Comparison of ENCODE assay signal across 1 cellular context in the genomic region with DNA sequence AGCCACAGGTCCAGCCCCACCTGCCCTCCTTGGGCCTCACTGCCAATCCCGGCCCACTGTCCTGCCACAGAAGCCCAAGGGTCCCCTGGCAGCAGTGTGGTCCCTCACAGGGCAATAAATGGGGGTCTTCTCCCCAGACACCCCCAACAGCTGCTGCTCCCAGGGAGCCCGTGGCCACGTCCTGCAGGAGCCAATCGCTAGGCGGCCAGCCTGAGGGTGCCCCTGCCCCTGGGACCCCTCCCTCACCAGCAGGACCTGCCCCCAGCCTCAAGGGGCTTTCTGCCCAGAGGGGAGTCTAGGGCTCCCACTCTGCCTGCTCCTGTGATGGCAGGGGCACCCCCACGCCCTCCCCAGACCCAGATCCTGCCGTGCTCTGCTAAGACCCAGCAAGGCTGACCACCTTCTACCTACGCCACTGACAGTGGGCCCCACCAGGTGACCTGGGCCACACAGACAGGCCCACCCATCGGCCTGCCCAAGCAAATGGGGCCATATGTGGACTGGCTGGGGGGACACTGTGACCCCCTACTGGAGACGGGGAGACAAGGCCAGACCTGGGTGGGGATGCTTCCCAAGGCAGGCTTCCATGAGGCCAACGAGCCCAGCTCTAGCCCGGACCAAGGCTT.
TF ChIP-seq lines count a peak whose summit lies in the region.

No MANE protein-coding gene starts in this region.

TF ChIP-seq in IMR-90, 13 proteins besides CTCF, POLR2A, EP300 and RAD21:
- no peak for TF ChIP-seq FOS (IDR thresholded peaks at IDR 0.05; ENCODE audit: low read depth, low read length)
- no peak for TF ChIP-seq MAFK (IDR thresholded peaks at IDR 0.05; ENCODE audit: low read depth, low read length)
- no peak for TF ChIP-seq MAZ (IDR thresholded peaks at IDR 0.05; ENCODE audit: borderline replicate concordance, low read depth, low read length)
- TF ChIP-seq BHLHE40 (IDR thresholded peaks at IDR 0.05; ENCODE audit: low read depth, low read length) = no peak
- no peak for TF ChIP-seq RCOR1 (IDR thresholded peaks at IDR 0.05; ENCODE audit: insufficient replicate concordance, low read length)
- TF ChIP-seq, protein P1, sequence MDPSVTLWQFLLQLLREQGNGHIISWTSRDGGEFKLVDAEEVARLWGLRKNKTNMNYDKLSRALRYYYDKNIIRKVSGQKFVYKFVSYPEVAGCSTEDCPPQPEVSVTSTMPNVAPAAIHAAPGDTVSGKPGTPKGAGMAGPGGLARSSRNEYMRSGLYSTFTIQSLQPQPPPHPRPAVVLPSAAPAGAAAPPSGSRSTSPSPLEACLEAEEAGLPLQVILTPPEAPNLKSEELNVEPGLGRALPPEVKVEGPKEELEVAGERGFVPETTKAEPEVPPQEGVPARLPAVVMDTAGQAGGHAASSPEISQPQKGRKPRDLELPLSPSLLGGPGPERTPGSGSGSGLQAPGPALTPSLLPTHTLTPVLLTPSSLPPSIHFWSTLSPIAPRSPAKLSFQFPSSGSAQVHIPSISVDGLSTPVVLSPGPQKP (IDR thresholded peaks at IDR 0.05; ENCODE audit: borderline replicate concordance, low read depth, low read length) = no peak
- TF ChIP-seq, protein P2, sequence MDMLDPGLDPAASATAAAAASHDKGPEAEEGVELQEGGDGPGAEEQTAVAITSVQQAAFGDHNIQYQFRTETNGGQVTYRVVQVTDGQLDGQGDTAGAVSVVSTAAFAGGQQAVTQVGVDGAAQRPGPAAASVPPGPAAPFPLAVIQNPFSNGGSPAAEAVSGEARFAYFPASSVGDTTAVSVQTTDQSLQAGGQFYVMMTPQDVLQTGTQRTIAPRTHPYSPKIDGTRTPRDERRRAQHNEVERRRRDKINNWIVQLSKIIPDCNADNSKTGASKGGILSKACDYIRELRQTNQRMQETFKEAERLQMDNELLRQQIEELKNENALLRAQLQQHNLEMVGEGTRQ (IDR thresholded peaks at IDR 0.05; ENCODE audit: low read depth, low read length) = no peak
- TF ChIP-seq CEBPB (IDR thresholded peaks at IDR 0.05; ENCODE audit: low read depth, low read length) = no peak
- TF ChIP-seq RFX5 (IDR thresholded peaks at IDR 0.05; ENCODE audit: low read depth, low read length) = no peak
- no peak for TF ChIP-seq CHD1 (IDR thresholded peaks at IDR 0.05; ENCODE audit: low read depth, low read length)
- TF ChIP-seq MXI1 (IDR thresholded peaks at IDR 0.05; ENCODE audit: borderline replicate concordance, low read depth, low read length) = no peak
- no peak for TF ChIP-seq NFE2L2 (IDR thresholded peaks at IDR 0.05; ENCODE audit: low read depth, low read length)
- TF ChIP-seq SMC3 (IDR thresholded peaks at IDR 0.05; ENCODE audit: low read depth, low read length) = no peak
TF ChIP-seq in IMR-90: peak in this region for 0.
